1 cellular context compared by ENCODE assay signal in the genomic region with DNA sequence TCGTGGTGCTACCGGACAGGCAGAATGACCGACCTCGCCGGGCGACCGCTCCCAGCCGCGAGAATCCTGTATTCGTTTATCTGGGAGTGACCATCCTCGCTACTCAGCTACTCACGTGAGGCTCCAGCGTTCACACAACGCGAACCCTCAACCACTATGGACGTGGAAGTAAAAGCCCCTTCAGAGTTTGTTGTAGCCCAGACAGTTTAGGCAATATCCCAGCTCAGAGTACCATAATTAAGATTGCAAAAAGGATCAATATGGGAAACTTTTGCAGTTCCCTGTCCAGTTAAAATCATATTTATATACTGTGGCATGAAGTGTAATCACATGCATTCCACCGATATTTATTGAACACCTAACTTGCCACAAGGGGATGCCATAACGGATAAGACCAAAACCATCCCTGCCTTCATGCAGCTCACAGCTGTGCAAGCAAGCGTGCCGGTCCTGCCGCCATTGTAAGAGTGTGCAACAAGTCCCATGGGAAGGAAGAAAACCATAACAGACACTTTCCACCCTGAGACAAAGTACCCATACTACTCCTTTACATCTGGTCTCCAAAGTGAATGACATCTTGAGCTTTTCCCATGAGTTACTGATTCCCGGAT.
A peak's percentile ranks its signal among the peaks of the same experiment; 100 is the strongest.
TF ChIP-seq lines count a peak whose summit lies in the region.

No MANE protein-coding gene starts in this region.

TF ChIP-seq in H1, 55 proteins besides CTCF, POLR2A, EP300 and RAD21 (continued from another document):
- TF ChIP-seq CHD7 (IDR thresholded peaks at IDR 0.05; ENCODE audit: insufficient replicate concordance, low read length) (no peak), PHF8 (conservative IDR thresholded peaks at IDR 0.05; ENCODE audit: low read depth, low read length) (peak; percentile 31; the same call in 1 of the 2 replicates), NRF1 (IDR thresholded peaks at IDR 0.05; ENCODE audit: low read depth, low read length) (no peak), SIRT6 (IDR thresholded peaks at IDR 0.05; ENCODE audit: low read length) (no peak)
